In the genomic region with DNA sequence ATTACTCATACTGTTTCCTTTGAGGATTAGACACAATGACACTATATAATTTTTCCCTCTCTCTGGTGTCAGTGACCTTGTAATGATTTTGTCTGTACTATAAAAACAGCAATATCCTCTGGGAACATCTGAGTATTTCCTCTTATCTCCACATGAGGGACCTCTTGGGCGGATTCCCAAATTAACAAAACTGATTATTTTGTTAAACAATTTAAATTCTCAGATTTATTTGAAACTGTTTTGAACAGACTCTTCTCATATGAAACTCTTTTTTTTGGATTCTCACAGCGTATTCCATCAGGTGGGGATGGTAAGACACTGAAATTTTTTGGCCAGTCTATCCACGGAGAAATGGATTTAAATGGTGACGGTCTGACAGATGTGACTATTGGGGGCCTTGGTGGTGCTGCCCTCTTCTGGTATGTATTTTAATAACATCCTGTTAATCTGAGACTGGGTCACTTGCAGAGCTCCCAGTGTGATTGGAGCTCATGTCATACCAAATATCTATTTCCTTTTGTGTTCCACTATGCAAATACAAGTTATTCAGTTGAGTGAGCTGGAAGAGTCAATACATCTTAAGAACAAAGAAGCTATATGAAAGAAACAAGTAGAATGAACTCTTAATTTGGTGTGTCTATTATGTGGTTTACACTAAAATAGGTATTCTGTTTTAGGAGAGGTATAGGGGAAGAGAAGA, we compare ENCODE assay signal across 1 cellular context.
TF ChIP-seq lines count a peak whose summit lies in the region.

No MANE protein-coding gene starts in this region.

TF ChIP-seq in HEK293, 187 proteins besides CTCF, POLR2A, EP300 and RAD21 (continued from another document and continues in another):
- TF ChIP-seq ZBTB11 (tag by site-specific recombination; conservative IDR thresholded peaks at IDR 0.05; ENCODE audit: low read depth): no peak
- TF ChIP-seq ZNF239 (tag by site-specific recombination; IDR thresholded peaks at IDR 0.05): no peak
- TF ChIP-seq PATZ1 (tag by site-specific recombination; IDR thresholded peaks at IDR 0.05): no peak
- no peak for TF ChIP-seq ZNF155 (tag by site-specific recombination; IDR thresholded peaks at IDR 0.05)
- TF ChIP-seq BCL11B (tag by site-specific recombination; IDR thresholded peaks at IDR 0.05; ENCODE audit: low read depth): no peak
- TF ChIP-seq, protein P1, sequence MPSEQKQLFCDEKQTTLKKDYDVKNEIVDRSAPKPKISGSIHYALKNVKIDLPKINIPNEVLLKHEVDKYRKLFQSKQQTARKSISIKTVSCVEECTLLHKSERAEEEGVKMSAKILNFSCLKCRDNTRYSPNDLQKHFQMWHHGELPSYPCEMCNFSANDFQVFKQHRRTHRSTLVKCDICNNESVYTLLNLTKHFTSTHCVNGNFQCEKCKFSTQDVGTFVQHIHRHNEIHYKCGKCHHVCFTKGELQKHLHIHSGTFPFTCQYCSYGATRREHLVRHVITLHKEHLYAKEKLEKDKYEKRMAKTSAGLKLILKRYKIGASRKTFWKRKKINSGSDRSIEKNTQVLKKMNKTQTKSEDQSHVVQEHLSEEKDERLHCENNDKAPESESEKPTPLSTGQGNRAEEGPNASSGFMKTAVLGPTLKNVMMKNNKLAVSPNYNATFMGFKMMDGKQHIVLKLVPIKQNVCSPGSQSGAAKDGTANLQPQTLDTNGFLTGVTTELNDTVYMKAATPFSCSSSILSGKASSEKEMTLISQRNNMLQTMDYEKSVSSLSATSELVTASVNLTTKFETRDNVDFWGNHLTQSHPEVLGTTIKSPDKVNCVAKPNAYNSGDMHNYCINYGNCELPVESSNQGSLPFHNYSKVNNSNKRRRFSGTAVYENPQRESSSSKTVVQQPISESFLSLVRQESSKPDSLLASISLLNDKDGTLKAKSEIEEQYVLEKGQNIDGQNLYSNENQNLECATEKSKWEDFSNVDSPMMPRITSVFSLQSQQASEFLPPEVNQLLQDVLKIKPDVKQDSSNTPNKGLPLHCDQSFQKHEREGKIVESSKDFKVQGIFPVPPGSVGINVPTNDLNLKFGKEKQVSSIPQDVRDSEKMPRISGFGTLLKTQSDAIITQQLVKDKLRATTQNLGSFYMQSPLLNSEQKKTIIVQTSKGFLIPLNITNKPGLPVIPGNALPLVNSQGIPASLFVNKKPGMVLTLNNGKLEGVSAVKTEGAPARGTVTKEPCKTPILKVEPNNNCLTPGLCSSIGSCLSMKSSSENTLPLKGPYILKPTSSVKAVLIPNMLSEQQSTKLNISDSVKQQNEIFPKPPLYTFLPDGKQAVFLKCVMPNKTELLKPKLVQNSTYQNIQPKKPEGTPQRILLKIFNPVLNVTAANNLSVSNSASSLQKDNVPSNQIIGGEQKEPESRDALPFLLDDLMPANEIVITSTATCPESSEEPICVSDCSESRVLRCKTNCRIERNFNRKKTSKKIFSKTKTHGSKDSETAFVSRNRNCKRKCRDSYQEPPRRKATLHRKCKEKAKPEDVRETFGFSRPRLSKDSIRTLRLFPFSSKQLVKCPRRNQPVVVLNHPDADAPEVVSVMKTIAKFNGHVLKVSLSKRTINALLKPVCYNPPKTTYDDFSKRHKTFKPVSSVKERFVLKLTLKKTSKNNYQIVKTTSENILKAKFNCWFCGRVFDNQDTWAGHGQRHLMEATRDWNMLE (tag by site-specific recombination; conservative IDR thresholded peaks at IDR 0.05; ENCODE audit: low read depth): no peak; the same call in 1 of the 2 replicates
- no peak for TF ChIP-seq GLI2 (tag by site-specific recombination; IDR thresholded peaks at IDR 0.05; ENCODE audit: borderline replicate concordance, low read depth)
- TF ChIP-seq ZNF433 (tag by site-specific recombination; IDR thresholded peaks at IDR 0.05; ENCODE audit: low read depth): no peak
- no peak for TF ChIP-seq RBAK (tag by site-specific recombination; IDR thresholded peaks at IDR 0.05)
- no peak for TF ChIP-seq HOXA7 (CRISPR knock-in tag; IDR thresholded peaks at IDR 0.05; ENCODE audit: borderline replicate concordance)
- no peak for TF ChIP-seq ZNF521 (tag by site-specific recombination; IDR thresholded peaks at IDR 0.05)
- TF ChIP-seq, protein P2, sequence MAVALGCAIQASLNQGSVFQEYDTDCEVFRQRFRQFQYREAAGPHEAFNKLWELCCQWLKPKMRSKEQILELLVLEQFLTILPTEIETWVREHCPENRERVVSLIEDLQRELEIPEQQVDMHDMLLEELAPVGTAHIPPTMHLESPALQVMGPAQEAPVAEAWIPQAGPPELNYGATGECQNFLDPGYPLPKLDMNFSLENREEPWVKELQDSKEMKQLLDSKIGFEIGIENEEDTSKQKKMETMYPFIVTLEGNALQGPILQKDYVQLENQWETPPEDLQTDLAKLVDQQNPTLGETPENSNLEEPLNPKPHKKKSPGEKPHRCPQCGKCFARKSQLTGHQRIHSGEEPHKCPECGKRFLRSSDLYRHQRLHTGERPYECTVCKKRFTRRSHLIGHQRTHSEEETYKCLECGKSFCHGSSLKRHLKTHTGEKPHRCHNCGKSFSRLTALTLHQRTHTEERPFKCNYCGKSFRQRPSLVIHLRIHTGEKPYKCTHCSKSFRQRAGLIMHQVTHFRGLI (tag by site-specific recombination; IDR thresholded peaks at IDR 0.05): peak; percentile 14; the same call in 1 of the 2 replicates
- TF ChIP-seq ZBTB20 (tag by site-specific recombination; IDR thresholded peaks at IDR 0.05): no peak
- TF ChIP-seq ZIC2 (tag by site-specific recombination; IDR thresholded peaks at IDR 0.05): no peak
- TF ChIP-seq ZNF202 (tag by site-specific recombination; IDR thresholded peaks at IDR 0.05; ENCODE audit: borderline replicate concordance): no peak
- TF ChIP-seq PRDM1 (tag by site-specific recombination; IDR thresholded peaks at IDR 0.05): no peak
- TF ChIP-seq, protein P3, sequence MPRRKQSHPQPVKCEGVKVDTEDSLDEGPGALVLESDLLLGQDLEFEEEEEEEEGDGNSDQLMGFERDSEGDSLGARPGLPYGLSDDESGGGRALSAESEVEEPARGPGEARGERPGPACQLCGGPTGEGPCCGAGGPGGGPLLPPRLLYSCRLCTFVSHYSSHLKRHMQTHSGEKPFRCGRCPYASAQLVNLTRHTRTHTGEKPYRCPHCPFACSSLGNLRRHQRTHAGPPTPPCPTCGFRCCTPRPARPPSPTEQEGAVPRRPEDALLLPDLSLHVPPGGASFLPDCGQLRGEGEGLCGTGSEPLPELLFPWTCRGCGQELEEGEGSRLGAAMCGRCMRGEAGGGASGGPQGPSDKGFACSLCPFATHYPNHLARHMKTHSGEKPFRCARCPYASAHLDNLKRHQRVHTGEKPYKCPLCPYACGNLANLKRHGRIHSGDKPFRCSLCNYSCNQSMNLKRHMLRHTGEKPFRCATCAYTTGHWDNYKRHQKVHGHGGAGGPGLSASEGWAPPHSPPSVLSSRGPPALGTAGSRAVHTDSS (tag by site-specific recombination; IDR thresholded peaks at IDR 0.05): no peak
- TF ChIP-seq ZBTB44 (tag by site-specific recombination; IDR thresholded peaks at IDR 0.05): no peak
- TF ChIP-seq GLIS1 (tag by site-specific recombination; IDR thresholded peaks at IDR 0.05): no peak
- no peak for TF ChIP-seq FEZF1 (tag by site-specific recombination; IDR thresholded peaks at IDR 0.05)
- TF ChIP-seq ZNF138 (tag by site-specific recombination; IDR thresholded peaks at IDR 0.05; ENCODE audit: borderline replicate concordance): no peak
- no peak for TF ChIP-seq GLIS2 (tag by site-specific recombination; IDR thresholded peaks at IDR 0.05)
- TF ChIP-seq SCRT2 (tag by site-specific recombination; IDR thresholded peaks at IDR 0.05): 0 out of 2 replicates have a peak, but pooled peaks have one; percentile 23
- no peak for TF ChIP-seq ZSCAN18 (tag by site-specific recombination; IDR thresholded peaks at IDR 0.05)
- TF ChIP-seq ZNF10 (tag by site-specific recombination; IDR thresholded peaks at IDR 0.05): peak; percentile 37; the same call in 1 of the 2 replicates
- TF ChIP-seq, protein P4, sequence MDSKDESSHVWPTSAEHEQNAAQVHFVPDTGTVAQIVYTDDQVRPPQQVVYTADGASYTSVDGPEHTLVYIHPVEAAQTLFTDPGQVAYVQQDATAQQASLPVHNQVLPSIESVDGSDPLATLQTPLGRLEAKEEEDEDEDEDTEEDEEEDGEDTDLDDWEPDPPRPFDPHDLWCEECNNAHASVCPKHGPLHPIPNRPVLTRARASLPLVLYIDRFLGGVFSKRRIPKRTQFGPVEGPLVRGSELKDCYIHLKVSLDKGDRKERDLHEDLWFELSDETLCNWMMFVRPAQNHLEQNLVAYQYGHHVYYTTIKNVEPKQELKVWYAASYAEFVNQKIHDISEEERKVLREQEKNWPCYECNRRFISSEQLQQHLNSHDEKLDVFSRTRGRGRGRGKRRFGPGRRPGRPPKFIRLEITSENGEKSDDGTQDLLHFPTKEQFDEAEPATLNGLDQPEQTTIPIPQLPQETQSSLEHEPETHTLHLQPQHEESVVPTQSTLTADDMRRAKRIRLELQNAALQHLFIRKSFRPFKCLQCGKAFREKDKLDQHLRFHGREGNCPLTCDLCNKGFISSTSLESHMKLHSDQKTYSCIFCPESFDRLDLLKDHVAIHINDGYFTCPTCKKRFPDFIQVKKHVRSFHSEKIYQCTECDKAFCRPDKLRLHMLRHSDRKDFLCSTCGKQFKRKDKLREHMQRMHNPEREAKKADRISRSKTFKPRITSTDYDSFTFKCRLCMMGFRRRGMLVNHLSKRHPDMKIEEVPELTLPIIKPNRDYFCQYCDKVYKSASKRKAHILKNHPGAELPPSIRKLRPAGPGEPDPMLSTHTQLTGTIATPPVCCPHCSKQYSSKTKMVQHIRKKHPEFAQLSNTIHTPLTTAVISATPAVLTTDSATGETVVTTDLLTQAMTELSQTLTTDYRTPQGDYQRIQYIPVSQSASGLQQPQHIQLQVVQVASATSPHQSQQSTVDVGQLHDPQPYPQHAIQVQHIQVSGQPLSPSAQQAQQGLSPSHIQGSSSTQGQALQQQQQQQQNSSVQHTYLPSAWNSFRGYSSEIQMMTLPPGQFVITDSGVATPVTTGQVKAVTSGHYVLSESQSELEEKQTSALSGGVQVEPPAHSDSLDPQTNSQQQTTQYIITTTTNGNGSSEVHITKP (tag by site-specific recombination; IDR thresholded peaks at IDR 0.05): peak; percentile 41; the same call in 1 of the 2 replicates
- no peak for TF ChIP-seq SCRT1 (tag by site-specific recombination; IDR thresholded peaks at IDR 0.05; ENCODE audit: borderline replicate concordance)
- no peak; the same call in 1 of the 2 replicates for TF ChIP-seq ZSCAN30 (tag by site-specific recombination; IDR thresholded peaks at IDR 0.05)
- no peak for TF ChIP-seq ZNF169 (tag by site-specific recombination; IDR thresholded peaks at IDR 0.05)
- 0 out of 2 replicates have a peak, but pooled peaks have one; percentile 70 for TF ChIP-seq MZF1 (tag by site-specific recombination; IDR thresholded peaks at IDR 0.05; ENCODE audit: borderline replicate concordance)
- TF ChIP-seq ZNF791 (tag by site-specific recombination; IDR thresholded peaks at IDR 0.05): no peak
- TF ChIP-seq ZNF48 (tag by site-specific recombination; IDR thresholded peaks at IDR 0.05): no peak
- TF ChIP-seq ZNF558 (tag by site-specific recombination; IDR thresholded peaks at IDR 0.05): 0 out of 2 replicates have a peak, but pooled peaks have one; percentile 12
